In genomic region chr6:13142611-13143010, GRCh38 we compare ENCODE assay signal across 16 cellular contexts.
A peak's percentile ranks its signal among the peaks of the same experiment; 100 is the strongest.
DNase-seq lines count a peak whose midpoint lies in the region; ATAC-seq and TF ChIP-seq lines count a peak whose summit lies in the region.
"Had no signal": no experiment of that assay in that cellular context is flagged by ENCODE, and none has a peak within 500 bp of the region (broad histone marks: within the 10 kb centered on the region; RNA-seq: fewer than 3 reads in every experiment).

No MANE protein-coding gene starts in this region.

- peaks cover 2% of the 10 kb centered on the region for H3K27me3 ChIP-seq in foreskin keratinocyte
- H3K27me3 ChIP-seq: BLaER1 treated with 17β-estradiol and CSF1 and Interleukin-3, amounts not matched to agents 10 nM and 100 nM had no signal

- peak; percentile 2 for DNase-seq in AG04449 (ENCODE audit: low read depth, low spot score)
- peak; percentile 31 to 94 for DNase-seq in foreskin keratinocyte
- DNase-seq in sciatic nerve (ENCODE audit: low spot score): no peak
- DNase-seq: Caco-2; Calu3; CD4-positive, alpha-beta T cell; CD8-positive, alpha-beta T cell; DMS79 treated with DMSO at 0.1 percent for 48 hours; GF-D8 had no signal

- POLR2A ChIA-PET in AG04449 (lab: Yijun Ruan, JAX) (no interaction called here), HEK293 (lab: Yijun Ruan, JAX) (no interaction called here)

- H3K9me3 ChIP-seq in HEK293 (ENCODE audit: control insufficient read depth, insufficient read depth, low read depth, low read length): no peaks in the 10 kb centered on the region
- H3K9me3 ChIP-seq: A549; BLaER1 treated with 17β-estradiol and CSF1 and Interleukin-3, amounts not matched to agents 10 nM and 100 nM; Caco-2 had no signal

- H3K4me1 ChIP-seq in HEK293 (ENCODE audit: control insufficient read depth, insufficient read depth, low read length) (no peaks in the 10 kb centered on the region), foreskin keratinocyte (no peaks in the 10 kb centered on the region)
- H3K4me1 ChIP-seq: A549, Caco-2 had no signal

- ATAC-seq in foreskin keratinocyte (no peak), GM18870 (IDR thresholded peaks at IDR 0.05; ENCODE audit: unreplicated experiment) (no peak), sciatic nerve (no peak)
- ATAC-seq: A549; CD8-positive, alpha-beta T cell; GM12878 had no signal

- intact Hi-C loops in sciatic nerve (cut with DNase I): no loop called here

- no peak for TF ChIP-seq CTCF in AG04449 (IDR thresholded peaks at IDR 0.05; ENCODE audit: insufficient read depth, low read length, missing control alignments)
- no peak for TF ChIP-seq CTCF in HEK293 (tag by site-specific recombination; IDR thresholded peaks at IDR 0.05)
- TF ChIP-seq CTCF in foreskin keratinocyte (conservative IDR thresholded peaks at IDR 0.05): no peak

- no peaks in the 10 kb centered on the region for H3K36me3 ChIP-seq in HEK293 (ENCODE audit: control insufficient read depth in 2 of 2, insufficient read depth in 1 of 2, low read length in 2 of 2)
- H3K36me3 ChIP-seq: BLaER1 treated with 17β-estradiol and CSF1 and Interleukin-3, amounts not matched to agents 10 nM and 100 nM had no signal

- CTCF ChIA-PET in AG04449 (lab: Yijun Ruan, JAX) (no interaction called here), HEK293 (lab: Yijun Ruan, JAX) (no interaction called here)

- H3K27ac ChIP-seq in HEK293 (ENCODE audit: extremely low read depth, low read depth, low read length) (no peak overlapping the region), foreskin keratinocyte (no peak overlapping the region)
- H3K27ac ChIP-seq: 22Rv1; A549; BLaER1 treated with 17β-estradiol and CSF1 and Interleukin-3, amounts not matched to agents 10 nM and 100 nM; C4-2B had no signal

- H3K4me3 ChIP-seq in AG04449 (ENCODE audit: low read depth, low read length): no peak overlapping the region
- H3K4me3 ChIP-seq in HEK293 (ENCODE audit: low read depth, low read length): no peak overlapping the region
- H3K4me3 ChIP-seq: A549; BLaER1 treated with 17β-estradiol and CSF1 and Interleukin-3, amounts not matched to agents 10 nM and 100 nM; GM12878 had no signal

TF ChIP-seq in HEK293, 187 proteins besides CTCF, POLR2A, EP300 and RAD21:
- TF ChIP-seq ZNF26 (tag by site-specific recombination; IDR thresholded peaks at IDR 0.05) (peak; percentile 39; the same call in 1 of the 2 replicates), ZNF292 (tag by site-specific recombination; IDR thresholded peaks at IDR 0.05; ENCODE audit: borderline replicate concordance, low read depth) (no peak)
